In the genomic region with DNA sequence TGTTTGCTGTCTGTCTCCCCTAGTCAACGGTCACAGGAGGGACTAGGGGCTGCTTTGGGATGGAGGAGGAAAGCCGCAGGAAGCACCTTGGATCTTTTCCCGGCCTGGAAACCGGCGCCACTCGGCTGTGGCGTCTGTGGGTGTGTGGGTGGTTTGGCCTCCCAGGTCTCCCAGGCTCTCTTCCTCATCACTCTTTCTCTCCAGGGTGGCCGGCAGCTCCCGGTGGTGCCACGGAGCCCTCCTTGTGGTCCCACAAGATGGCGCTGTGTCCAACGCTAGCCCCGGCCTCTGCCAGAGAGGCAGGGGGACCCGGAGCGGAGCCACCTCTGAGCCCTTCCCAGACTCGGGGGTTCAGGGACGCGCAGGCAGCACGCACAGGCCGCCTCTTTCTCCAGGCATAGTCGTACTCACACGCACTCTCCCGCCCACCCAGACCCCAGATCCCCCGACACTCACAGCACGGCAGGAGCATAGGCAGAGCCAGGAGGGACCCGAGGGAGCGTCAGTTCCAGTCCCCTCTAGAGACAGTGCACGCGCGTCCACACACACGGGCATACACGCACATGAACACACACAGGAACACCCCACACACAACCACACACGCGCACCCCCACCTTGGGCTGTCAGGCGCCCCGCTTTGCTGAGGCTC, we compare ENCODE assay signal across 8 cellular contexts. TPM values are rescaled to one million over a fixed set of nuclear protein-coding genes. Genes with fewer than 3 reads are reported as not detected.
DNase-seq lines count a peak whose midpoint lies in the region; ATAC-seq and TF ChIP-seq lines count a peak whose summit lies in the region.

No MANE protein-coding gene starts in this region.

- peak; percentile 7 for DNase-seq in SIG-M5 treated with dmso at 0.1 percent for 504 hours (lab: John Stamatoyannopoulos, UW; ENCODE audit: unreplicated experiment)
- no peak for DNase-seq in SIG-M5 (lab: John Stamatoyannopoulos, UW)
- DNase-seq in NCI-H2171 treated with DMSO at 0.1 percent for 48 hours (lab: John Stamatoyannopoulos, UW) = peak; percentile 76
- DNase-seq in activated CD4-positive, alpha-beta T cell treated with anti-CD3 and anti-CD28 coated beads for 4 hours = peak; percentile 49 to 57
- peak; percentile 92 for DNase-seq in chondrocyte (ENCODE audit: low spot score)
- peak; percentile 74 for DNase-seq in left lobe of liver (ENCODE audit: low spot score)
- DNase-seq in stimulated activated CD4-positive, alpha-beta T cell treated with anti-CD3 and anti-CD28 coated beads, Interleukin-2, amount 100 ng/mL, for 24 hours = peak; percentile 73 to 77

- peak; percentile 91 for TF ChIP-seq CTCF in chondrocyte (IDR thresholded peaks at IDR 0.05)

- H3K4me1 Mint-ChIP-seq in chondrocyte (ENCODE audit: low read depth) = peaks cover 9% of the 10 kb centered on the region

- H3K36me3 Mint-ChIP-seq in chondrocyte (ENCODE audit: low read depth) = no peaks in the 10 kb centered on the region

- no peaks in the 10 kb centered on the region for H3K9me3 Mint-ChIP-seq in chondrocyte (ENCODE audit: low read depth)

- H3K4me3 Mint-ChIP-seq in chondrocyte (ENCODE audit: unreplicated experiment) = peak overlapping the region; percentile 58

- peak overlapping the region; percentile 65 for H3K27ac Mint-ChIP-seq in chondrocyte (ENCODE audit: unreplicated experiment)

- ATAC-seq in left lobe of liver = peak; percentile 75
- ATAC-seq in GM21360 (IDR thresholded peaks at IDR 0.05; ENCODE audit: unreplicated experiment) = no peak

- H3K27me3 Mint-ChIP-seq in chondrocyte (ENCODE audit: low read depth) = peaks cover 3% of the 10 kb centered on the region

RNA-seq across cellular contexts. Expression of a gene that starts 31.2 kb away (rescaled TPM):
- total RNA-seq in chondrocyte (not detected in 3 replicates), left lobe of liver (not detected)
